24 cellular contexts compared by ENCODE assay signal in the genomic region with DNA sequence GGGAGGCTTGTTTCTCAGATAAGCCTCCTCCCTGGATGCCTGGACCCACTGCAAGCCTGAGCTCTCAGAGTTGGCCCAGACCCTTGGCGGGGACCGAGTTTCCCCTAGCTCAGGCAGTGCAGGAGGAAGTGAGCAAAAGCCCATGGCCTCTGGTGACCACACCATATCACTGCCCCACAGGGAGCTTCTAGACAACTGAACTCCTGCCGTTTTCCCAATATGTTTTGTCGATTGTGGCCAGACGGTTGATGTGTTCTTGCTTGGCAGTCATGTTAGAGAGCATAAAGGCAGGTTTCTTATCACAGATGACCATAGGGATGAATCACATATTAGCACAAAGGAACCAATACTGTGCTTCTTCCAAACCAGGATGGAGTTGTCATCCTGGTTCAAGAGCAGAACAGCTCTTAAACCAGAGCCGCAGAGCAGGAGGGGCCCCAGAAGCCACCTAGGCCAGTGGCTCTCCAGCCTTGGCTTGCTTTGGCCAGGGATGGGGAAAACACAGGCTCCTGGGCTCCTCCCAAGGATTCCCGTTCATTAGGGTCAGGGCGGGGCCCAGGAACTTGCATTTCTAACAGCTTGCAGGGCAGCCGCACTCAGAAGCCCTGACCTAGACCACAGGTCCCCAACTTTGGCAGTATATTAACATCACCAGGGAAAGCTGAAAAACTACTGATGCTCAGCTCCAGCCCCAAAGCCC.
"Had no signal": no experiment of that assay in that cellular context is flagged by ENCODE, and none has a peak within 500 bp of the region (broad histone marks: within the 10 kb centered on the region; RNA-seq: fewer than 3 reads in every experiment).

No MANE protein-coding gene starts in this region.

- H3K4me1 ChIP-seq: esophagus squamous epithelium, prostate gland, right atrium auricular region, thyroid gland had no signal

- ATAC-seq: activated CD4-positive, CD25-positive, alpha-beta regulatory T cell treated with anti-CD3 and anti-CD28 coated beads, Interleukin-2, amount 50 U/mL, for 24 hours; activated CD8-positive, alpha-beta T cell treated with anti-CD3 and anti-CD28 coated beads, Interleukin-2, amount 10 ng/mL, durations not matched to agents 7 days and 5 days; effector memory CD8-positive, alpha-beta T cell; left colon had no signal

- DNase-seq: activated CD4-positive, alpha-beta T cell treated with anti-CD3 and anti-CD28 coated beads, Interleukin-2, amount 10 ng/mL, durations not matched to agents 7 days and 5 days; activated CD8-positive, alpha-beta T cell treated with anti-CD3 and anti-CD28 coated beads, Interleukin-2, amount 10 ng/mL, durations not matched to agents 7 days and 5 days; activated naive CD4-positive, alpha-beta T cell treated with anti-CD3 and anti-CD28 coated beads for 36 hours; activated T-cell treated with anti-CD3 and anti-CD28 coated beads, Interleukin-2, amount 50 U/mL, for 24 hours; anterior cingulate cortex; brain microvascular endothelial cell; dermis blood vessel endothelial cell; effector memory CD8-positive, alpha-beta T cell; esophagus squamous epithelium; foreskin fibroblast; hippocampal formation; islet precursor cell; left colon; stimulated activated CD4-positive, alpha-beta T cell treated with anti-CD3 and anti-CD28 coated beads, Interleukin-12 subunit alpha, Interleukin-12 subunit beta, amount 100 ng/mL, for 4 hours; stimulated activated CD4-positive, alpha-beta T cell treated with anti-CD3 and anti-CD28 coated beads, Interleukin-1b, Interleukin-23, amount 100 ng/mL, for 48 hours; stimulated activated CD8-positive, alpha-beta memory T cell treated with anti-CD3 and anti-CD28 coated beads, Interleukin-4, amount 100 ng/mL, for 48 hours; stimulated activated naive CD4-positive, alpha-beta T cell; thyroid gland had no signal

- H3K4me1 Mint-ChIP-seq: activated CD4-positive, alpha-beta T cell treated with anti-CD3 and anti-CD28 coated beads, Interleukin-2, amount 10 ng/mL, durations not matched to agents 7 days and 5 days; central memory CD8-positive, alpha-beta T cell; neural crest cell had no signal

- H3K9me3 ChIP-seq: prostate gland, thyroid gland had no signal

- H3K27me3 ChIP-seq: brain microvascular endothelial cell, esophagus squamous epithelium, right atrium auricular region, thyroid gland had no signal

- H3K4me3 Mint-ChIP-seq: activated CD4-positive, alpha-beta T cell treated with anti-CD3 and anti-CD28 coated beads, Interleukin-2, amount 10 ng/mL, durations not matched to agents 7 days and 5 days; activated CD8-positive, alpha-beta T cell treated with anti-CD3 and anti-CD28 coated beads, Interleukin-2, amount 10 ng/mL, durations not matched to agents 7 days and 5 days; activated naive CD4-positive, alpha-beta T cell treated with anti-CD3 and anti-CD28 coated beads for 36 hours; activated T-cell treated with anti-CD3 and anti-CD28 coated beads, Interleukin-2, amount 50 U/mL, for 24 hours; central memory CD8-positive, alpha-beta T cell; effector memory CD8-positive, alpha-beta T cell; neural crest cell had no signal

- H3K4me3 ChIP-seq: esophagus squamous epithelium, lung, prostate gland, right atrium auricular region, thyroid gland had no signal

- H3K27ac ChIP-seq: brain microvascular endothelial cell, esophagus squamous epithelium, prostate gland, right atrium auricular region, thyroid gland had no signal

- H3K27ac Mint-ChIP-seq: activated CD4-positive, alpha-beta T cell treated with anti-CD3 and anti-CD28 coated beads, Interleukin-2, amount 10 ng/mL, durations not matched to agents 7 days and 5 days; activated naive CD4-positive, alpha-beta T cell treated with anti-CD3 and anti-CD28 coated beads for 36 hours; activated T-cell treated with anti-CD3 and anti-CD28 coated beads, Interleukin-2, amount 50 U/mL, for 24 hours; effector memory CD8-positive, alpha-beta T cell had no signal

- H3K36me3 ChIP-seq: brain microvascular endothelial cell, esophagus squamous epithelium, prostate gland, right atrium auricular region, thyroid gland had no signal
